Comparison of ENCODE assay signal across 21 cellular contexts in genomic region chr22:46350111-46350510, GRCh38. TPM values are rescaled to one million over a fixed set of nuclear protein-coding genes. Genes with fewer than 3 reads are reported as not detected.
A peak's percentile ranks its signal among the peaks of the same experiment; 100 is the strongest.
DNase-seq lines count a peak whose midpoint lies in the region; ATAC-seq, FAIRE-seq and TF ChIP-seq lines count a peak whose summit lies in the region.
"Had no signal": no experiment of that assay in that cellular context is flagged by ENCODE, and none has a peak within 500 bp of the region (broad histone marks: within the 10 kb centered on the region; RNA-seq: fewer than 3 reads in every experiment).

No MANE protein-coding gene starts in this region.

- FAIRE-seq in pancreas (lab: Jason Lieb, UNC), result no peak
- FAIRE-seq: A549, D721Med, GM12892, GM19239 had no signal

- no peak for ATAC-seq in pancreas
- no peak for ATAC-seq in natural killer cell
- no peak for ATAC-seq in GM19328 (IDR thresholded peaks at IDR 0.05; ENCODE audit: unreplicated experiment)
- ATAC-seq: A549 had no signal

- peaks cover 24 to 44% (median 43%) of the 10 kb centered on the region in 3 donors for H3K4me1 ChIP-seq in pancreas

- H3K36me3 ChIP-seq in pancreas, result peaks cover 0 to 34% (median 32%) of the 10 kb centered on the region in 3 donors

- no peaks in the 10 kb centered on the region for H3K9me3 ChIP-seq in pancreas
- H3K9me3 ChIP-seq: A549, BE2C had no signal

- H3K27ac ChIP-seq in RWPE1, result peak overlapping the region; percentile 81; the same call in 1 of the 2 replicates
- H3K27ac ChIP-seq in pancreas, result peak overlapping the region in 3 of 4 donors; percentile 65 to 76 (median 73)
- H3K27ac ChIP-seq: A549, C4-2B had no signal

- H3K4me3 ChIP-seq in pancreas, result no peak overlapping the region
- H3K4me3 ChIP-seq: A549 had no signal

- no peaks in the 10 kb centered on the region for H3K27me3 ChIP-seq in pancreas
- H3K27me3 ChIP-seq: BE2C had no signal

- H3K27ac Mint-ChIP-seq in brain (peak overlapping the region in 4 of 5 experiments; percentile 72 to 97 (median 84)), natural killer cell (no peak overlapping the region)
- H3K27ac Mint-ChIP-seq: CD4-positive, alpha-beta memory T cell; HFFc6 had no signal

- peak; percentile 70 for DNase-seq in COLO829 (ENCODE audit: low spot score)
- no peak for DNase-seq in RWPE1 (ENCODE audit: low spot score)
- no peak for DNase-seq in pancreas
- DNase-seq in globus pallidus (ENCODE audit: low spot score), result no peak
- no peak for DNase-seq in stimulated activated CD4-positive, alpha-beta T cell treated with anti-CD3 and anti-CD28 coated beads, Interleukin-4, amount 100 ng/mL, for 4 hours
- no peak for DNase-seq in natural killer cell
- DNase-seq: BE2C; CD4-positive, alpha-beta memory T cell; COR-L47; DMS153; DND-41; GDM1; HCEC 1CT; HFFc6 had no signal

- WGBS in pancreas, 2 donors, result 51 to 58% methylated on average over 8 of the region's 8 CpGs

- H3K4me1 Mint-ChIP-seq in brain (peaks cover 10% of the 10 kb centered on the region), natural killer cell (peaks cover under 1 to 1% of the 10 kb centered on the region in 2 donors)

- intact Hi-C loops in pancreas (cut with DNase I), result loop anchor here in 2 of 3 donors (5.0 to 10.0 kb wide), 2 partner anchors 42 to 195 kb away; no protein-coding TSS in a partner anchor
- intact Hi-C loops in natural killer cell (cut with micrococcal nuclease), result no loop called here

- H3K36me3 Mint-ChIP-seq in brain (peaks cover 69% of the 10 kb centered on the region), natural killer cell (peaks cover 8% of the 10 kb centered on the region)

- POLR2A ChIA-PET in RWPE1 (lab: Yijun Ruan, JAX; ENCODE audit: low non-redundant PET), result interaction anchor here (1.1 kb wide), 1 partner anchor 9 kb away, joined by 3 read pairs; no protein-coding TSS in a partner anchor

- TF ChIP-seq CTCF in RWPE1 (conservative IDR thresholded peaks at IDR 0.05; ENCODE audit: low read depth) (no peak), brain (conservative IDR thresholded peaks at IDR 0.05) (no peak), pancreas (IDR thresholded peaks at IDR 0.05) (no peak), natural killer cell (IDR thresholded peaks at IDR 0.05) (no peak)

- H3K9me3 Mint-ChIP-seq in brain, result no peaks in the 10 kb centered on the region
- no peaks in the 10 kb centered on the region for H3K9me3 Mint-ChIP-seq in natural killer cell
- H3K9me3 Mint-ChIP-seq: CD4-positive, alpha-beta memory T cell; HFFc6 had no signal

- H3K4me3 Mint-ChIP-seq in brain (peak overlapping the region in 3 of 5 experiments; percentile 37 to 73 (median 39)), natural killer cell (no peak overlapping the region)
- H3K4me3 Mint-ChIP-seq: CD4-positive, alpha-beta memory T cell; HFFc6 had no signal

- H3K27me3 Mint-ChIP-seq in brain (no peaks in the 10 kb centered on the region), natural killer cell (ENCODE audit: low read depth in 2 of 2) (no peaks in the 10 kb centered on the region)
- H3K27me3 Mint-ChIP-seq: CD4-positive, alpha-beta memory T cell had no signal

- CTCF ChIA-PET in RWPE1 (lab: Yijun Ruan, JAX), result no interaction called here

RNA-seq across cellular contexts. Expression of gene TRMU, which starts 14.6 kb away (rescaled TPM):
- polyA plus RNA-seq in brain (ENCODE audit: insufficient read depth, low read depth, low replicate concordance) (28.2 TPM), pancreas (10 to 100 TPM; 53.9 to 58.0 TPM)
- total RNA-seq in pancreas (10 to 100 TPM; 15.0 to 27.6 (median 20.8) TPM), natural killer cell (10 to 100 TPM; 54.5 to 77.9 (median 58.4) TPM)

RNA-seq across cellular contexts. Expression of gene GTSE1, which starts 53.4 kb away (rescaled TPM):
- 31.9 TPM for polyA plus RNA-seq in brain (ENCODE audit: insufficient read depth, low read depth, low replicate concordance)
- under 1 TPM in 5 of 6 donors, not detected in 1; 0.12 to 0.75 (median 0.35) TPM for total RNA-seq in pancreas
- polyA plus RNA-seq in pancreas, result under 1 TPM; 0.16 to 0.23 TPM
- total RNA-seq in natural killer cell, result 1 to 10 TPM; 2.7 to 4.0 (median 2.9) TPM
- polyA plus RNA-seq: CD4-positive, alpha-beta memory T cell had no signal

Comparison
In these comparisons a context has a peak if more than half of its experiments do, and no peak if none do; other contexts are left out.
1. H3K27ac Mint-ChIP-seq: peak in brain (4 of 5); none in natural killer cell (0 of 2).